Comparison of ENCODE assay signal across 24 cellular contexts in the genomic region with DNA sequence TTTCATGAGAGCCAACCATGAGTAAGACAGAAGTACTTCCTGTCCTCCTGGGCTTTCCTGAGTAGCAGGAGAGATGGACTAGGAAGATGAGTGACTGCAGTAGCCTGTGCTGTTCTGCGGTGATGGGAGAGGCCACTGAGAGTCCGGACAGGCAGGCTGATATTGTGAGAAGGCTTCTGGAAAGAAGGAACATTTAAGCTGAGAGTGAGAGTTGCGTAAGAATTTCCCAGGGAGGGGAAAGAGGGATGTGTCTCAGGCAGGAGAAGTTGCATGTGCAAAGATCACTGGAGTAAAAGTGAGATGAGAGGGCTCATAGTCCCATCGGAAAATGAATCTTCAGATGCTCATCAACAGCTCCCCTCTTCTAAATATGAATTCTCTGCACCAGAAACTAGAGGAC.
A peak's percentile ranks its signal among the peaks of the same experiment; 100 is the strongest.
DNase-seq lines count a peak whose midpoint lies in the region; ATAC-seq, FAIRE-seq and TF ChIP-seq lines count a peak whose summit lies in the region.
"Had no signal": no experiment of that assay in that cellular context is flagged by ENCODE, and none has a peak within 500 bp of the region (broad histone marks: within the 10 kb centered on the region; RNA-seq: fewer than 3 reads in every experiment).

No MANE protein-coding gene starts in this region.

- H3K23ac ChIP-seq in H1 (ENCODE audit: insufficient read length) = no peak overlapping the region

- CTCF ChIA-PET in HepG2 (lab: Yijun Ruan, JAX; ENCODE audit: low intra/inter-chr PET ratio, low total read pairs) = no interaction called here
- CTCF ChIA-PET in H1 (lab: Charles Lee; ENCODE audit: partially characterized antibody) = interaction anchor here (0.6 kb wide), 2 partner anchors 241 to 325 kb away, joined by 3 read pairs; no protein-coding TSS in a partner anchor

- H2AFZ ChIP-seq in HepG2 (ENCODE audit: low read length) (no peak overlapping the region), H1 (ENCODE audit: low read length) (no peak overlapping the region)

- TF ChIP-seq POLR2A in HepG2 (IDR thresholded peaks at IDR 0.05; ENCODE audit: insufficient read depth in 1 of 2, low read depth in 2 of 2, low read length in 2 of 2) = no peak
- no peak for TF ChIP-seq POLR2A in right lobe of liver (IDR thresholded peaks at IDR 0.05)
- no peak for TF ChIP-seq POLR2A in H1 (IDR thresholded peaks at IDR 0.05; ENCODE audit: control extremely low read depth in 1 of 2, low read depth in 2 of 2, low read length in 2 of 2)

- peaks cover 9% of the 10 kb centered on the region for H3K27me3 Mint-ChIP-seq in nephron progenitor cell (ENCODE audit: low read depth, poor library complexity)
- H3K27me3 Mint-ChIP-seq: B cell; CD4-positive, CD25-positive, alpha-beta regulatory T cell had no signal

- H2BK20ac ChIP-seq in H1 (ENCODE audit: low read length) = no peak overlapping the region

- no peak overlapping the region for H3K27ac ChIP-seq in HepG2 (ENCODE audit: extremely low read length, insufficient read depth, low read length)
- no peak overlapping the region for H3K27ac ChIP-seq in right lobe of liver
- no peak overlapping the region for H3K27ac ChIP-seq in H1 (ENCODE audit: low read depth, low read length)
- H3K27ac ChIP-seq: 22Rv1, BLaER1, C4-2B had no signal

- no peak overlapping the region for H3K14ac ChIP-seq in H1 (ENCODE audit: insufficient read length)

- in situ Hi-C loops in HepG2 (cut with HindIII; ENCODE audit: extremely low pct_ligation_motif_present, low pct_unique_long_range_greater_than_20kb) = no loop called here

- H3K4me3 Mint-ChIP-seq in nephron progenitor cell = no peak overlapping the region
- H3K4me3 Mint-ChIP-seq: B cell; CD8-positive, alpha-beta T cell had no signal

- TF ChIP-seq RAD21 in HepG2 (CRISPR knock-in tag; IDR thresholded peaks at IDR 0.05) = no peak
- TF ChIP-seq RAD21 in H1 (IDR thresholded peaks at IDR 0.05 in 1 of 2, conservative IDR thresholded peaks at IDR 0.05 in 1 of 2; ENCODE audit: low read depth in 2 of 2, low read length in 2 of 2) = no peak

- H3K18ac ChIP-seq in H1 (ENCODE audit: extremely low read depth, low read length) = no peak overlapping the region

- no peak overlapping the region for H2BK12ac ChIP-seq in H1 (ENCODE audit: low read depth, low read length)

- no peak overlapping the region for H2BK15ac ChIP-seq in H1 (ENCODE audit: low read length)

- H2BK120ac ChIP-seq in H1 (replicated peaks; ENCODE audit: low read depth, low read length) = no peak overlapping the region

- POLR2A ChIA-PET in HepG2 (lab: Yijun Ruan, JAX) (no interaction called here), H1 (lab: Charles Lee; ENCODE audit: partially characterized antibody) (no interaction called here)

- H4K5ac ChIP-seq in H1 (ENCODE audit: insufficient read length, low read depth, low read length) = no peak overlapping the region

- H4K8ac ChIP-seq in H1 (ENCODE audit: extremely low read depth, insufficient read depth, low read length) = no peak overlapping the region

- no peaks in the 10 kb centered on the region for H3K36me3 Mint-ChIP-seq in nephron progenitor cell (ENCODE audit: low read depth)
- H3K36me3 Mint-ChIP-seq: CD4-positive, CD25-positive, alpha-beta regulatory T cell; CD8-positive, alpha-beta T cell had no signal

- H3K27me3 ChIP-seq in HepG2 (ENCODE audit: control insufficient read depth in 1 of 2, insufficient read depth in 2 of 2, low read length in 2 of 2) (no peaks in the 10 kb centered on the region), right lobe of liver (no peaks in the 10 kb centered on the region), H1 (replicated peaks in 1 of 4; ENCODE audit: control insufficient read depth in 3 of 4, extremely low read depth in 1 of 4, insufficient read depth in 3 of 4, low read length in 3 of 4) (no peaks in the 10 kb centered on the region)
- H3K27me3 ChIP-seq: BLaER1 had no signal

- no peak overlapping the region for H3K4ac ChIP-seq in H1 (replicated peaks; ENCODE audit: insufficient read length, low read depth, low read length)

- H3K9ac ChIP-seq in HepG2 (ENCODE audit: insufficient read depth, low read depth, low read length) (no peak overlapping the region), H1 (replicated peaks in 1 of 4; ENCODE audit: extremely low read depth in 1 of 4, low read depth in 3 of 4, low read length in 3 of 4) (no peak overlapping the region)
- H3K9ac ChIP-seq: BLaER1 had no signal

- no peaks in the 10 kb centered on the region for H3K79me1 ChIP-seq in H1 (ENCODE audit: low read depth, low read length)

- H3K79me2 ChIP-seq in HepG2 (ENCODE audit: insufficient read depth, low read length) = no peaks in the 10 kb centered on the region
- H3K79me2 ChIP-seq in H1 (ENCODE audit: control insufficient read depth in 1 of 2, insufficient read depth in 2 of 2, low read length in 2 of 2) = no peaks in the 10 kb centered on the region

- TF ChIP-seq CTCF in HepG2 (CRISPR knock-in tag; IDR thresholded peaks at IDR 0.05) (no peak), right lobe of liver (IDR thresholded peaks at IDR 0.05) (no peak), H1 (IDR thresholded peaks at IDR 0.05; ENCODE audit: control extremely low read depth in 1 of 3, insufficient read depth in 1 of 3, low read depth in 1 of 3, low read length in 3 of 3) (no peak), nephron progenitor cell (IDR thresholded peaks at IDR 0.05) (no peak)

- DNase-seq in HepG2 (ENCODE audit: low spot score) (no peak), right lobe of liver (no peak), H1 (ENCODE audit: low read depth in 1 of 2, low spot score in 2 of 2) (no peak), nephron progenitor cell (no peak), SW 1271 (lab: John Stamatoyannopoulos, UW) (no peak), DMS 273 (lab: John Stamatoyannopoulos, UW; ENCODE audit: unreplicated experiment) (no peak), cortex of kidney (lab: John Stamatoyannopoulos, UW) (no peak), GM19238 (ENCODE audit: insufficient read length, low spot score) (no peak)
- DNase-seq: Caco-2; CD4-positive, CD25-positive, alpha-beta regulatory T cell; CD8-positive, alpha-beta T cell; DMS 273 treated with DMSO at 0.1 percent for 48 hours; DMS79; EL; GDM1; GOT3; H7 had no signal

- H4K91ac ChIP-seq in H1 (replicated peaks; ENCODE audit: insufficient read length, low read length) = no peak overlapping the region

- no peak for ATAC-seq in HepG2
- no peak for ATAC-seq in right lobe of liver
- ATAC-seq: CD8-positive, alpha-beta T cell; GM12878; HCT116 had no signal

- peak overlapping the region; percentile 33 for H3K27ac Mint-ChIP-seq in nephron progenitor cell
- H3K27ac Mint-ChIP-seq: B cell; CD4-positive, CD25-positive, alpha-beta regulatory T cell; CD8-positive, alpha-beta T cell had no signal

- peaks cover 4% of the 10 kb centered on the region for H3K4me1 Mint-ChIP-seq in nephron progenitor cell
- H3K4me1 Mint-ChIP-seq: B cell; CD4-positive, CD25-positive, alpha-beta regulatory T cell had no signal

- no peak overlapping the region for H3K4me3 ChIP-seq in HepG2 (replicated peaks in 1 of 3; ENCODE audit: insufficient read depth in 1 of 3, low read depth in 2 of 3, low read length in 3 of 3)
- no peak overlapping the region for H3K4me3 ChIP-seq in right lobe of liver
- H3K4me3 ChIP-seq in H1 (ENCODE audit: extremely low read depth in 1 of 4, insufficient read depth in 2 of 4, low read depth in 3 of 4, low read length in 4 of 4) = no peak overlapping the region
- H3K4me3 ChIP-seq: BLaER1, GM12878 had no signal

- H3K9me3 Mint-ChIP-seq in nephron progenitor cell = no peaks in the 10 kb centered on the region

- no peaks in the 10 kb centered on the region for H3K23me2 ChIP-seq in H1 (ENCODE audit: low read depth, low read length)

- H2AK5ac ChIP-seq in H1 (ENCODE audit: low read depth, low read length) = no peak overlapping the region

- intact Hi-C loops in HepG2 (cut with micrococcal nuclease; ENCODE audit: unreplicated experiment) (no loop called here), right lobe of liver (cut with DNase I) (no loop called here)

- BruUV-seq in HepG2 (replicated peaks; lab: Mats Ljungman, UMichigan) = no TSS peak

- H3K56ac ChIP-seq in H1 (replicated peaks; ENCODE audit: insufficient read length, low read depth, low read length) = no peak overlapping the region

- TF ChIP-seq EP300 in HepG2 (IDR thresholded peaks at IDR 0.05; ENCODE audit: low read depth in 2 of 2, low read length in 2 of 2) = no peak
- no peak for TF ChIP-seq EP300 in HepG2 (CRISPR knock-in tag; IDR thresholded peaks at IDR 0.05; ENCODE audit: borderline replicate concordance)
- TF ChIP-seq EP300 in H1 (IDR thresholded peaks at IDR 0.05; ENCODE audit: borderline replicate concordance in 1 of 2, low read depth in 2 of 2, low read length in 2 of 2) = no peak

- H3K9me3 ChIP-seq in HepG2 (ENCODE audit: low read length) (no peaks in the 10 kb centered on the region), right lobe of liver (peaks cover 0 to 4% (median 0%) of the 10 kb centered on the region in 4 donors), H1 (ENCODE audit: insufficient read depth in 2 of 2, low read depth in 1 of 2, low read length in 1 of 2) (no peaks in the 10 kb centered on the region)
- H3K9me3 ChIP-seq: BLaER1, Caco-2 had no signal

- H3K4me1 ChIP-seq in HepG2 (ENCODE audit: insufficient read depth, low read length) (no peaks in the 10 kb centered on the region), right lobe of liver (no peaks in the 10 kb centered on the region), H1 (replicated peaks in 1 of 4; ENCODE audit: control insufficient read depth in 3 of 4, insufficient read depth in 4 of 4, low read length in 3 of 4) (peaks cover 0 to 2% (median 0%) of the 10 kb centered on the region in 4 experiments; a peak in 1 of 7 replicates)
- H3K4me1 ChIP-seq: BLaER1, Caco-2 had no signal

- H2BK5ac ChIP-seq in H1 (ENCODE audit: low read depth, low read length) = no peak overlapping the region

- H3K4me2 ChIP-seq in HepG2 (ENCODE audit: low read depth, low read length) (no peak overlapping the region), H1 (ENCODE audit: insufficient read depth in 1 of 2, low read depth in 2 of 2, low read length in 2 of 2) (no peak overlapping the region)
- H3K4me2 ChIP-seq: BLaER1 had no signal

- 12% methylated on average over 4 of the region's 4 CpGs for WGBS in HepG2 (ENCODE audit: low lambda C conversion rate)
- WGBS in right lobe of liver (ENCODE audit: insufficient coverage, low coverage, low lambda C conversion rate, missing lambda C conversion rate) = 47% methylated on average over 4 of the region's 4 CpGs
- WGBS in H1 (ENCODE audit: extremely low coverage in 1 of 2, insufficient coverage in 1 of 2, insufficient read length in 1 of 2, insufficient replicate concordance in 2 of 2, low coverage in 1 of 2, low lambda C conversion rate in 2 of 2, missing lambda C conversion rate in 1 of 2), 2 experiments = 98% methylated on average over 4 of the region's 4 CpGs; no CpG with 5 or more reads in 1 of the 2 experiments

- H4K20me1 ChIP-seq in HepG2 (ENCODE audit: insufficient read depth, low read length) = no peaks in the 10 kb centered on the region
- no peaks in the 10 kb centered on the region for H4K20me1 ChIP-seq in H1 (replicated peaks in 1 of 2; ENCODE audit: control insufficient read depth in 1 of 2, insufficient read depth in 2 of 2, low read length in 2 of 2)
- H4K20me1 ChIP-seq: BLaER1 had no signal

- FAIRE-seq in HepG2 (lab: Jason Lieb, UNC) = no peak
- FAIRE-seq in H1 (lab: Jason Lieb, UNC) = no peak
- FAIRE-seq: A204.1, GM12878 had no signal

- no peaks in the 10 kb centered on the region for H3K36me3 ChIP-seq in HepG2 (replicated peaks in 1 of 2; ENCODE audit: control insufficient read depth in 1 of 2, insufficient read depth in 2 of 2, low read length in 2 of 2)
- H3K36me3 ChIP-seq in right lobe of liver = no peaks in the 10 kb centered on the region
- H3K36me3 ChIP-seq in H1 (ENCODE audit: control insufficient read depth in 2 of 4, insufficient read depth in 4 of 4, low read length in 3 of 4) = no peaks in the 10 kb centered on the region
- H3K36me3 ChIP-seq: BLaER1 had no signal
